1 cellular context compared by ENCODE assay signal in the genomic region with DNA sequence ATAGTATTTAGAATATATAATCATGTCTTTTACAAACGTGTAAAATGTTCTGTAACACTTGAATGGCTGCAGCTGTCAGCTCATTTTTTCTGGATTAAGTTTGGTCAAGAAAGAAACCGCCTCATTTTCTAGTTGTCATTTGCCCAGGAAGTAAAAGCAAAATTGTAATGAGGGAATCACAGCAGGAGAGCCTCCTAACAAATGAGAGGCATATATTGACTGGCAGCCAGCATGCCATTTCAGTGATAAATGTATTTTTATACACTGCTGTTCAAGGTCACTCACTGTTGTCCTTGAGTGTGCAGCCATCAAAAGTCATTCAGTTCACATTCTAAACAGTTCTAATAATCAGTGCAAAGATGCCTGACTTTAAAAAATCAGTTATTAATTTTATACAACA.
TF ChIP-seq lines count a peak whose summit lies in the region.

No MANE protein-coding gene starts in this region.

TF ChIP-seq in HEK293, 187 proteins besides CTCF, POLR2A, EP300 and RAD21 (continued from another document):
- TF ChIP-seq, protein P1, sequence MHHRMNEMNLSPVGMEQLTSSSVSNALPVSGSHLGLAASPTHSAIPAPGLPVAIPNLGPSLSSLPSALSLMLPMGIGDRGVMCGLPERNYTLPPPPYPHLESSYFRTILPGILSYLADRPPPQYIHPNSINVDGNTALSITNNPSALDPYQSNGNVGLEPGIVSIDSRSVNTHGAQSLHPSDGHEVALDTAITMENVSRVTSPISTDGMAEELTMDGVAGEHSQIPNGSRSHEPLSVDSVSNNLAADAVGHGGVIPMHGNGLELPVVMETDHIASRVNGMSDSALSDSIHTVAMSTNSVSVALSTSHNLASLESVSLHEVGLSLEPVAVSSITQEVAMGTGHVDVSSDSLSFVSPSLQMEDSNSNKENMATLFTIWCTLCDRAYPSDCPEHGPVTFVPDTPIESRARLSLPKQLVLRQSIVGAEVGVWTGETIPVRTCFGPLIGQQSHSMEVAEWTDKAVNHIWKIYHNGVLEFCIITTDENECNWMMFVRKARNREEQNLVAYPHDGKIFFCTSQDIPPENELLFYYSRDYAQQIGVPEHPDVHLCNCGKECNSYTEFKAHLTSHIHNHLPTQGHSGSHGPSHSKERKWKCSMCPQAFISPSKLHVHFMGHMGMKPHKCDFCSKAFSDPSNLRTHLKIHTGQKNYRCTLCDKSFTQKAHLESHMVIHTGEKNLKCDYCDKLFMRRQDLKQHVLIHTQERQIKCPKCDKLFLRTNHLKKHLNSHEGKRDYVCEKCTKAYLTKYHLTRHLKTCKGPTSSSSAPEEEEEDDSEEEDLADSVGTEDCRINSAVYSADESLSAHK (tag by site-specific recombination; IDR thresholded peaks at IDR 0.05): no peak
- no peak for TF ChIP-seq ZBTB17 (tag by site-specific recombination; IDR thresholded peaks at IDR 0.05)
- TF ChIP-seq YY1 (tag by site-specific recombination; IDR thresholded peaks at IDR 0.05): no peak
- TF ChIP-seq ZFP41 (tag by site-specific recombination; IDR thresholded peaks at IDR 0.05; ENCODE audit: borderline replicate concordance): no peak
- no peak for TF ChIP-seq ZNF155 (tag by site-specific recombination; IDR thresholded peaks at IDR 0.05)
- no peak for TF ChIP-seq ZFHX2 (tag by site-specific recombination; conservative IDR thresholded peaks at IDR 0.05)
- TF ChIP-seq SP2 (tag by site-specific recombination; IDR thresholded peaks at IDR 0.05): no peak
- TF ChIP-seq GLI4 (tag by site-specific recombination; IDR thresholded peaks at IDR 0.05): no peak
- TF ChIP-seq ZNF623 (tag by site-specific recombination; IDR thresholded peaks at IDR 0.05): no peak
- no peak for TF ChIP-seq ZNF350 (tag by site-specific recombination; IDR thresholded peaks at IDR 0.05)
- no peak for TF ChIP-seq ZNF624 (tag by site-specific recombination; IDR thresholded peaks at IDR 0.05)
- TF ChIP-seq TCF7L2 (IDR thresholded peaks at IDR 0.05; ENCODE audit: borderline replicate concordance, low read depth, low read length): no peak
- no peak for TF ChIP-seq ZNF514 (tag by site-specific recombination; IDR thresholded peaks at IDR 0.05)
- no peak for TF ChIP-seq ZFP69B (tag by site-specific recombination; IDR thresholded peaks at IDR 0.05)
